ENCODE assay signal across 1 cellular context in the genomic region with DNA sequence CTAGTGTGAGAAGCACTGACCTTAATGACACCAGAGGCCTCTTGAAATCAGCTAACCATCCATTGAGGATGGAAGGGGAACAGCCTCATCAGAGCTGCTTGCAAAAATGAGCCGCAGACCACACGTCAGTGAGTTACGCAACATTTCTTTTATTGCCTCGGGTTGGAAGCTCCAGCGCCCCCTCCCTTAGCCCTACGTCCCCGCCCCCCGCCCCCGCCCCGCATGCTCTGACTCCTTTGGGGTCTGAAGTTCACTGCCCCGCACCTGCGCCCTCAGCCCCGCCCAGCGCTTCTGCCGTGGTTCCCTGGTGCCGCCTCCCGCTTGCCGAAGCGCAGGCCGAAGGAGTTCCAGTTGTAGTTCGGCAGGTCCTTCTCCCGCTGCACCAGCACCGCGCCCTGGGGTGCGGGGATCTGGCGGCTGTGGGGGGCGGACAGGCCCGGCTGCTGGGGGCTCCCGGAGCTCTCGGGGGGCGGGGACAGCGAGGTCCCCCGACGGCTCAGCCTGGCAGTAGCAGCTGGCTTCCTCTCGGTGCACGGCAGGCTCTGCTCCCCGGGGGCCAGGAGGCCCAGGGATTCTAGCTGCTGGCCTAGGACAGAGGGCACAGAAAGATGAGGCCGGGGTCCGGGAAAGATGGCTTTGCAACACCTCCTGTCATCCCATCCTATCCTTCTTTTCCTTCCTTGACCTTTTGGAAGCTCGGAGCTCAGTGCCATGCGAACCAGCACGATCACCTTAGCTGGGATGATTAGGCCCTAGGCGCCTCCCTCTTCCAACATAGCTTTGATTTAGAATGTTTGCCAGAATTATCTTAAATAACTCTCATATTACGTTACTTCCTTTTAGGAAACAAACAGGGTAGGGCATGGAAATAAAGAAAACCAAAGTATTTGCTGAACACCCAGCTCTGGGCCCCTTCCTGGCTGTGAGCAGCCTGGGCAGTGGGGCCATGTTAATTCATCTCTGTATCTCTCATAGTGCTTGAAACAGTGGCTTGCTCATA.
TF ChIP-seq lines count a peak whose summit lies in the region.

No MANE protein-coding gene starts in this region.

TF ChIP-seq in HepG2, 621 proteins besides CTCF, POLR2A, EP300 and RAD21 (continued from another document):
- TF ChIP-seq, protein P1, sequence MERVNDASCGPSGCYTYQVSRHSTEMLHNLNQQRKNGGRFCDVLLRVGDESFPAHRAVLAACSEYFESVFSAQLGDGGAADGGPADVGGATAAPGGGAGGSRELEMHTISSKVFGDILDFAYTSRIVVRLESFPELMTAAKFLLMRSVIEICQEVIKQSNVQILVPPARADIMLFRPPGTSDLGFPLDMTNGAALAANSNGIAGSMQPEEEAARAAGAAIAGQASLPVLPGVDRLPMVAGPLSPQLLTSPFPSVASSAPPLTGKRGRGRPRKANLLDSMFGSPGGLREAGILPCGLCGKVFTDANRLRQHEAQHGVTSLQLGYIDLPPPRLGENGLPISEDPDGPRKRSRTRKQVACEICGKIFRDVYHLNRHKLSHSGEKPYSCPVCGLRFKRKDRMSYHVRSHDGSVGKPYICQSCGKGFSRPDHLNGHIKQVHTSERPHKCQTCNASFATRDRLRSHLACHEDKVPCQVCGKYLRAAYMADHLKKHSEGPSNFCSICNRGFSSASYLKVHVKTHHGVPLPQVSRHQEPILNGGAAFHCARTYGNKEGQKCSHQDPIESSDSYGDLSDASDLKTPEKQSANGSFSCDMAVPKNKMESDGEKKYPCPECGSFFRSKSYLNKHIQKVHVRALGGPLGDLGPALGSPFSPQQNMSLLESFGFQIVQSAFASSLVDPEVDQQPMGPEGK (CRISPR knock-in tag; IDR thresholded peaks at IDR 0.05): peak; percentile 71; the same call in 1 of the 2 replicates
- TF ChIP-seq ZBTB8A (CRISPR knock-in tag; IDR thresholded peaks at IDR 0.05; ENCODE audit: borderline replicate concordance, low read depth): no peak
